1 cellular context compared by ENCODE assay signal in genomic region chr1:154611150-154611865, GRCh38.
A peak's percentile ranks its signal among the peaks of the same experiment; 100 is the strongest.
TF ChIP-seq lines count a peak whose summit lies in the region.

No MANE protein-coding gene starts in this region.

TF ChIP-seq in GM12878, 131 proteins besides CTCF, POLR2A, EP300 and RAD21:
- TF ChIP-seq MEF2B (IDR thresholded peaks at IDR 0.05; ENCODE audit: partially characterized antibody, poor library complexity, severe bottlenecking) (peak; percentile 19), EED (IDR thresholded peaks at IDR 0.05; ENCODE audit: low read depth) (no peak), NFYA (IDR thresholded peaks at IDR 0.05; ENCODE audit: borderline replicate concordance, low read depth, low read length) (no peak), SRF (IDR thresholded peaks at IDR 0.05; ENCODE audit: low read depth in 2 of 2, low read length in 2 of 2) (no peak), NBN (IDR thresholded peaks at IDR 0.05) (no peak), TCF7 (IDR thresholded peaks at IDR 0.05; ENCODE audit: borderline replicate concordance) (no peak)
